Comparison of ENCODE assay signal across 18 cellular contexts in the genomic region with DNA sequence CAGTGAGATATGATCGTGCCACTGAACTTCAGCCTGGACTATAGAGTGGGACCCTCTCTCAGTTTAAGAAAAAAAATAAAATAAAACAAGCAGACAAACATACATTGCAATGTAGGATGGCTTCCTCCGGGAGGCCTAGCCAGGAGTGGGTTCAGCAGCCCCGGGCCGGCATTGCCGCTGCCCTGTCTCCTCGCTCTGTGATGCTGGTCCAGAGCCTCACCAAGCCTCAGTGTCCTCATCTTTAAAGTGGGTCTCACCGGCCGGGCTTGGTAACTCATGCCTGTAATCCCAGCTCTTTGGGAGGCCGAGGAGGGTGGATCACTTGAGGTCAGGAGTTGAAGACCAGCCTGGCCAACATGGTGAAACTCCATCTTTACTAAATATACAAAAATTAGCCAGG.
DNase-seq lines count a peak whose midpoint lies in the region; ATAC-seq and TF ChIP-seq lines count a peak whose summit lies in the region.
"Had no signal": no experiment of that assay in that cellular context is flagged by ENCODE, and none has a peak within 500 bp of the region (broad histone marks: within the 10 kb centered on the region; RNA-seq: fewer than 3 reads in every experiment).

No MANE protein-coding gene starts in this region.

- ATAC-seq in left cardiac atrium (no peak), gastroesophageal sphincter (no peak), upper lobe of left lung (ENCODE audit: low FRiP score in 2 of 2) (no peak)

- peaks cover 10% of the 10 kb centered on the region for H3K9me3 Mint-ChIP-seq in activated naive CD4-positive, alpha-beta T cell treated with anti-CD3 and anti-CD28 coated beads for 36 hours

- peaks cover 0 to 51% of the 10 kb centered on the region in 2 donors for H3K4me1 ChIP-seq in right atrium auricular region
- H3K4me1 ChIP-seq in gastroesophageal sphincter: peaks cover 0 to 37% (median 0%) of the 10 kb centered on the region in 3 donors
- H3K4me1 ChIP-seq in skeletal muscle tissue (ENCODE audit: control insufficient read depth in 3 of 3, insufficient read depth in 3 of 3, low read length in 3 of 3): peaks cover 14 to 25% (median 22%) of the 10 kb centered on the region in 3 donors
- peaks cover 33 to 48% (median 45%) of the 10 kb centered on the region in 4 donors for H3K4me1 ChIP-seq in upper lobe of left lung

- H3K27ac Mint-ChIP-seq in activated naive CD4-positive, alpha-beta T cell treated with anti-CD3 and anti-CD28 coated beads for 36 hours: no peak overlapping the region
- H3K27ac Mint-ChIP-seq: activated CD4-positive, alpha-beta memory T cell treated with anti-CD3 and anti-CD28 coated beads for 36 hours; CD4-positive, alpha-beta T cell had no signal

- no peaks in the 10 kb centered on the region for H3K27me3 ChIP-seq in right atrium auricular region
- H3K27me3 ChIP-seq in gastroesophageal sphincter: no peaks in the 10 kb centered on the region
- H3K27me3 ChIP-seq in skeletal muscle tissue (ENCODE audit: control insufficient read depth in 3 of 3, insufficient read depth in 3 of 3, low read length in 3 of 3): peaks cover 0 to 4% (median 0%) of the 10 kb centered on the region in 3 donors
- H3K27me3 ChIP-seq in upper lobe of left lung: no peaks in the 10 kb centered on the region
- H3K27me3 ChIP-seq: cardiac muscle cell had no signal

- TF ChIP-seq POLR2A in gastroesophageal sphincter (IDR thresholded peaks at IDR 0.05): no peak
- TF ChIP-seq POLR2A in upper lobe of left lung (IDR thresholded peaks at IDR 0.05): no peak

- WGBS in gastroesophageal sphincter (ENCODE audit: low coverage in 1 of 2), 2 donors: 100% methylated on average over 1 to 5 of the region's 9 CpGs
- WGBS in upper lobe of left lung, 2 donors: 94% methylated on average over 9 of the region's 9 CpGs

- TF ChIP-seq CTCF in right atrium auricular region (IDR thresholded peaks at IDR 0.05) (no peak), gastroesophageal sphincter (IDR thresholded peaks at IDR 0.05) (no peak), upper lobe of left lung (IDR thresholded peaks at IDR 0.05) (no peak), foreskin fibroblast (IDR thresholded peaks at IDR 0.05; ENCODE audit: low read depth, low read length) (no peak), GM13977 (IDR thresholded peaks at IDR 0.05; ENCODE audit: extremely low read depth, insufficient read depth, missing control alignments) (no peak)

- peaks cover 14% of the 10 kb centered on the region for H3K27me3 Mint-ChIP-seq in activated naive CD4-positive, alpha-beta T cell treated with anti-CD3 and anti-CD28 coated beads for 36 hours (ENCODE audit: low read depth)

- H3K36me3 Mint-ChIP-seq in activated naive CD4-positive, alpha-beta T cell treated with anti-CD3 and anti-CD28 coated beads for 36 hours (ENCODE audit: low read depth): peaks cover 1% of the 10 kb centered on the region
- H3K36me3 Mint-ChIP-seq: activated CD4-positive, alpha-beta memory T cell treated with anti-CD3 and anti-CD28 coated beads for 36 hours had no signal

- peaks cover 5% of the 10 kb centered on the region for H3K4me1 Mint-ChIP-seq in activated naive CD4-positive, alpha-beta T cell treated with anti-CD3 and anti-CD28 coated beads for 36 hours (ENCODE audit: low read depth)

- CTCF ChIA-PET in activated naive CD4-positive, alpha-beta T cell treated with anti-CD3 and anti-CD28 coated beads for 36 hours (lab: Charles Lee): interaction anchor here (0.6 to 0.9 kb wide), 2 partner anchors 33 to 1893 kb away, joined by 3 read pairs; no protein-coding TSS in a partner anchor

- TF ChIP-seq EP300 in gastroesophageal sphincter (IDR thresholded peaks at IDR 0.05): no peak
- no peak for TF ChIP-seq EP300 in upper lobe of left lung (IDR thresholded peaks at IDR 0.05)

- H3K36me3 ChIP-seq in right atrium auricular region: no peaks in the 10 kb centered on the region
- H3K36me3 ChIP-seq in gastroesophageal sphincter: no peaks in the 10 kb centered on the region
- H3K36me3 ChIP-seq in skeletal muscle tissue (ENCODE audit: control insufficient read depth in 3 of 3, insufficient read depth in 3 of 3, low read length in 3 of 3): no peaks in the 10 kb centered on the region
- no peaks in the 10 kb centered on the region for H3K36me3 ChIP-seq in upper lobe of left lung
- H3K36me3 ChIP-seq: cardiac muscle cell had no signal

- in situ Hi-C loops in GM13977 (cut with MboI; ENCODE audit: low pct_unique_long_range_greater_than_20kb, low sequenced_read_pairs, unreplicated experiment): no loop called here

- intact Hi-C loops in left cardiac atrium (cut with DNase I): no loop called here
- intact Hi-C loops in activated naive CD4-positive, alpha-beta T cell treated with anti-CD3 and anti-CD28 coated beads for 36 hours (cut with micrococcal nuclease): no loop called here

- H3K4me3 ChIP-seq in right atrium auricular region: no peak overlapping the region
- H3K4me3 ChIP-seq in gastroesophageal sphincter: no peak overlapping the region
- H3K4me3 ChIP-seq in skeletal muscle tissue (ENCODE audit: low read length in 3 of 3): no peak overlapping the region
- no peak overlapping the region for H3K4me3 ChIP-seq in upper lobe of left lung
- H3K4me3 ChIP-seq in foreskin fibroblast (ENCODE audit: low read depth in 1 of 2, low read length in 2 of 2): no peak overlapping the region
- H3K4me3 ChIP-seq: cardiac muscle cell had no signal

- DNase-seq in right atrium auricular region (ENCODE audit: low spot score): no peak
- DNase-seq in left cardiac atrium: no peak
- DNase-seq in upper lobe of left lung: no peak
- DNase-seq in activated naive CD4-positive, alpha-beta T cell treated with anti-CD3 and anti-CD28 coated beads for 36 hours: no peak
- no peak for DNase-seq in foreskin fibroblast
- no peak for DNase-seq in GM13977 (ENCODE audit: low spot score)
- DNase-seq: activated CD4-positive, alpha-beta memory T cell treated with anti-CD3 and anti-CD28 coated beads for 36 hours; CD4-positive, alpha-beta T cell; DMS53; effector CD8-positive, alpha-beta T cell; kidney glomerular epithelial cell; NCI-H1105 treated with DMSO at 0.1 percent for 48 hours; NCI-H69; stimulated activated CD4-positive, alpha-beta T cell treated with anti-CD3 and anti-CD28 coated beads, Interleukin-4, amount 100 ng/mL, for 4 hours; T-helper 2 cell had no signal

- no peak overlapping the region for H3K4me3 Mint-ChIP-seq in activated naive CD4-positive, alpha-beta T cell treated with anti-CD3 and anti-CD28 coated beads for 36 hours
- H3K4me3 Mint-ChIP-seq: activated CD4-positive, alpha-beta memory T cell treated with anti-CD3 and anti-CD28 coated beads for 36 hours; CD4-positive, alpha-beta T cell had no signal

- H3K27ac ChIP-seq in right atrium auricular region: peak overlapping the region; percentile 54 to 65
- peak overlapping the region in 3 of 4 donors; percentile 52 to 70 (median 53) for H3K27ac ChIP-seq in gastroesophageal sphincter
- H3K27ac ChIP-seq in skeletal muscle tissue (ENCODE audit: low read depth, low read length): peak overlapping the region; percentile 77
- H3K27ac ChIP-seq in upper lobe of left lung: peak overlapping the region; percentile 60 to 85 (median 72)
- H3K27ac ChIP-seq: cardiac muscle cell had no signal

- H3K9me3 ChIP-seq in right atrium auricular region (peaks cover 0 to 12% of the 10 kb centered on the region in 2 donors), gastroesophageal sphincter (peaks cover 0 to 23% (median 3%) of the 10 kb centered on the region in 3 donors), skeletal muscle tissue (ENCODE audit: control insufficient read depth in 3 of 3, low read length in 3 of 3) (peaks cover 0 to 3% (median 3%) of the 10 kb centered on the region in 3 donors), upper lobe of left lung (no peaks in the 10 kb centered on the region)

- peak overlapping the region in 1 of 3 donors; percentile 28 for H3K9ac ChIP-seq in skeletal muscle tissue (ENCODE audit: low read depth in 1 of 3, low read length in 3 of 3)
